Comparison of ENCODE assay signal across 21 cellular contexts in genomic region chr3:11459147-11459837, GRCh38.
A peak's percentile ranks its signal among the peaks of the same experiment; 100 is the strongest.
DNase-seq lines count a peak whose midpoint lies in the region; TF ChIP-seq lines count a peak whose summit lies in the region.
"Had no signal": no experiment of that assay in that cellular context is flagged by ENCODE, and none has a peak within 500 bp of the region (broad histone marks: within the 10 kb centered on the region; RNA-seq: fewer than 3 reads in every experiment).

No MANE protein-coding gene starts in this region.

- DNase-seq in LHCN-M2 (ENCODE audit: low read depth) (peak; percentile 25), astrocyte of the spinal cord (ENCODE audit: low read depth, low spot score) (peak; percentile 39), fibroblast of pulmonary artery (ENCODE audit: low read depth) (peak; percentile 45), smooth muscle cell (lab: John Stamatoyannopoulos, UW; ENCODE audit: unreplicated experiment) (no peak), NAMALWA (ENCODE audit: low spot score) (no peak), SKM-1 treated with dmso at 0.1 percent for 144 hours (lab: John Stamatoyannopoulos, UW; ENCODE audit: unreplicated experiment) (no peak)
- DNase-seq in activated effector memory CD4-positive, alpha-beta T cell treated with Interleukin-2 at 50 U/mL for 16 hours = no peak
- DNase-seq: activated CD4-positive, alpha-beta memory T cell treated with anti-CD3 and anti-CD28 coated beads for 36 hours; activated naive CD4-positive, alpha-beta T cell treated with anti-CD3 and anti-CD28 coated beads, Interleukin-2, amount 50 U/mL, for 16 hours; Caco-2; GOT3; NCI-H1092 treated with DMSO at 0.1 percent for 48 hours; NCI-H2107; NCI-H524 treated with DMSO at 0.1 percent for 48 hours; ovary; sigmoid colon; stimulated activated CD4-positive, alpha-beta T cell treated with anti-CD3 and anti-CD28 coated beads, Interleukin-1b, Interleukin-23, amount 100 ng/mL, for 48 hours; stimulated activated naive CD4-positive, alpha-beta T cell treated with Interleukin-2 at 50 U/mL for 16 hours; transverse colon had no signal

- H3K4me2 ChIP-seq in smooth muscle cell = no peak overlapping the region
- H3K4me2 ChIP-seq: hepatocyte had no signal

- peaks cover 20% of the 10 kb centered on the region for H3K4me1 ChIP-seq in smooth muscle cell (ENCODE audit: low read depth)
- H3K4me1 ChIP-seq: Caco-2 had no signal

- no peak for TF ChIP-seq CTCF in astrocyte of the spinal cord (IDR thresholded peaks at IDR 0.05; ENCODE audit: low read depth, low read length)
- TF ChIP-seq CTCF in fibroblast of pulmonary artery (IDR thresholded peaks at IDR 0.05; ENCODE audit: low read length, missing control alignments) = no peak
- no peak for TF ChIP-seq CTCF in smooth muscle cell (IDR thresholded peaks at IDR 0.05; ENCODE audit: borderline replicate concordance, insufficient read depth, poor library complexity, severe bottlenecking)

- H3K36me3 ChIP-seq in smooth muscle cell (ENCODE audit: low read depth) = no peaks in the 10 kb centered on the region
- H3K36me3 ChIP-seq: ovary, sigmoid colon, transverse colon had no signal

- peak overlapping the region; percentile 58 for H3K27ac ChIP-seq in smooth muscle cell (ENCODE audit: low read depth)
- H3K27ac ChIP-seq: hepatocyte, ovary, sigmoid colon, transverse colon had no signal

- H3K9me3 ChIP-seq in smooth muscle cell (replicated peaks; ENCODE audit: low read depth) = no peaks in the 10 kb centered on the region
- H3K9me3 ChIP-seq: Caco-2, ovary, sigmoid colon, transverse colon had no signal

- H4K20me1 ChIP-seq in smooth muscle cell (ENCODE audit: low read depth) = no peaks in the 10 kb centered on the region

- no peak overlapping the region for H2AFZ ChIP-seq in smooth muscle cell (ENCODE audit: low read depth)
- H2AFZ ChIP-seq: hepatocyte had no signal

- no peak overlapping the region for H3K4me3 ChIP-seq in astrocyte of the spinal cord (ENCODE audit: low read depth, low read length)
- H3K4me3 ChIP-seq in fibroblast of pulmonary artery (replicated peaks; ENCODE audit: low read depth, low read length) = no peak overlapping the region
- no peak overlapping the region for H3K4me3 ChIP-seq in smooth muscle cell
- H3K4me3 ChIP-seq: hepatocyte, lung, ovary, sigmoid colon, transverse colon had no signal

- no peaks in the 10 kb centered on the region for H3K27me3 ChIP-seq in smooth muscle cell (ENCODE audit: low read depth)
- H3K27me3 ChIP-seq: hepatocyte, ovary, sigmoid colon, transverse colon had no signal

- in situ Hi-C loops in astrocyte of the spinal cord (cut with HindIII; ENCODE audit: low sequenced_read_pairs) = no loop called here

- no peak overlapping the region for H3K9ac ChIP-seq in smooth muscle cell (ENCODE audit: low read depth)

- H3K79me2 ChIP-seq in smooth muscle cell (ENCODE audit: low read depth) = no peaks in the 10 kb centered on the region
- H3K79me2 ChIP-seq: hepatocyte had no signal

- no peaks in the 10 kb centered on the region for H3F3A ChIP-seq in smooth muscle cell (ENCODE audit: low read depth)

- WGBS in smooth muscle cell (ENCODE audit: low lambda C conversion rate) = 48% methylated on average over 3 of the region's 3 CpGs

Comparison
In these comparisons a context has a peak if more than half of its experiments do, and no peak if none do; other contexts are left out.
1. DNase-seq: peak in LHCN-M2 (single experiment), astrocyte of the spinal cord (single experiment) and fibroblast of pulmonary artery (single experiment); none in smooth muscle cell (single experiment), activated effector memory CD4-positive, alpha-beta T cell treated with Interleukin-2 at 50 U/mL for 16 hours (single experiment), NAMALWA (single experiment) and SKM-1 treated with dmso at 0.1 percent for 144 hours (single experiment).